In the genomic region with DNA sequence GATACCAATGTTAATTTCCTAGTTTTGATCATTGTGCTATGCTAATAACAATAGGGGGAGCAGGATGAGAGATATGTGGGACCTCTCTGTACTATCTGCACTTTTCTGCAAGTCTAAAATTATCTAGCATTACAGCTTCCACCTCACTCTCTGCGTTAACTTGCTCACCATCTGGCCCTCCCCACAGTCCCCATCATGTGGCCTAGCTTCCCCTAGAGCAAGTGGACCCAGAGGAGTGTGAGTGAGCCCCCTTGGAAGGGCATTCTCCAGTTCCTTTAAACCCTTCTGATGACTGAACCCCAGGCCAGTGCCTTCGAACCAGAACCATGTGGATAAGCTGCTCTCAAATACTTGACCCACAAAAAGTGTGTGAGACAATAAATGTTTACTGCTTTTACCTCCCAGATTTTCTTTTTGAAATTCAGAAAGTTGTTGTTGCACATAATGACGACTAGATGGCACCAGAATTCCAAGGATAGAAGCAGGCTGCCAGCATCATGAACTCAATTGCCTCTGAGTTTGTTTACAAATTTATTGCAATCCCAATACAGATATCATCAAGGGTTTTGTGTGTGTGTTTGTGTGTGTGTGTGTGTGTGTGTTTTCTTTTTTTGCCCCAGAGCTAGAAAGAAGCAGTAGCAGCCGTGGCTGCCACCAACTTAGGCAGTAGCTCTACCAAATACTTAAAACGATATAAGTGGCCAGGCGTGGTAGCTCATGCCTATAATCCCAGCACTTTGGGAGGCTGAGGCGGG, we compare ENCODE assay signal across 9 cellular contexts. TPM values are rescaled to one million over a fixed set of nuclear protein-coding genes. Genes with fewer than 3 reads are reported as not detected.
A peak's percentile ranks its signal among the peaks of the same experiment; 100 is the strongest.
DNase-seq lines count a peak whose midpoint lies in the region; ATAC-seq and TF ChIP-seq lines count a peak whose summit lies in the region.
"Had no signal": no experiment of that assay in that cellular context is flagged by ENCODE, and none has a peak within 500 bp of the region (broad histone marks: within the 10 kb centered on the region; RNA-seq: fewer than 3 reads in every experiment).

No MANE protein-coding gene starts in this region.

- H3K27me3 ChIP-seq in RWPE2 (ENCODE audit: insufficient read depth, poor library complexity, severe bottlenecking), result no peaks in the 10 kb centered on the region
- no peaks in the 10 kb centered on the region for H3K27me3 ChIP-seq in neural progenitor cell
- H3K27me3 ChIP-seq: BLaER1 had no signal

- H4K20me1 ChIP-seq in neural progenitor cell (ENCODE audit: low read depth), result no peaks in the 10 kb centered on the region
- H4K20me1 ChIP-seq: BLaER1 had no signal

- no peaks in the 10 kb centered on the region for H3K9me3 ChIP-seq in RWPE2 (ENCODE audit: severe bottlenecking)
- no peaks in the 10 kb centered on the region for H3K9me3 ChIP-seq in neural progenitor cell (ENCODE audit: low read depth)
- H3K9me3 ChIP-seq: BLaER1 had no signal

- no peak overlapping the region for H3K4me2 ChIP-seq in neural progenitor cell
- H3K4me2 ChIP-seq: BLaER1 had no signal

- H3K36me3 ChIP-seq in RWPE2 (ENCODE audit: low read depth) (no peaks in the 10 kb centered on the region), neural progenitor cell (no peaks in the 10 kb centered on the region)
- H3K36me3 ChIP-seq: BLaER1 had no signal

- ATAC-seq in RWPE2 (ENCODE audit: low read depth) (no peak), esophagus mucosa (peak; percentile 44), GM21576 (IDR thresholded peaks at IDR 0.05; ENCODE audit: unreplicated experiment) (no peak), HG03432 (IDR thresholded peaks at IDR 0.05; ENCODE audit: unreplicated experiment) (no peak)

- H3K9me3 Mint-ChIP-seq in neural progenitor cell, result no peaks in the 10 kb centered on the region

- H3K79me2 ChIP-seq in neural progenitor cell (ENCODE audit: low read depth), result no peaks in the 10 kb centered on the region

- no peaks in the 10 kb centered on the region for H3K4me1 Mint-ChIP-seq in neural progenitor cell

- no peaks in the 10 kb centered on the region for H3F3A ChIP-seq in neural progenitor cell (ENCODE audit: low read depth)

- H3K36me3 Mint-ChIP-seq in neural progenitor cell, result no peaks in the 10 kb centered on the region

- H3K4me3 ChIP-seq in RWPE2 (ENCODE audit: severe bottlenecking), result no peak overlapping the region
- H3K4me3 ChIP-seq in neural progenitor cell, result no peak overlapping the region
- H3K4me3 ChIP-seq: BLaER1 had no signal

- H3K27ac ChIP-seq in RWPE2 (ENCODE audit: poor library complexity, severe bottlenecking), result no peak overlapping the region
- H3K27ac ChIP-seq in neural progenitor cell, result no peak overlapping the region
- H3K27ac ChIP-seq: BLaER1 had no signal

- H3K4me3 Mint-ChIP-seq in neural progenitor cell, result no peak overlapping the region

- DNase-seq in NCI-H1417 (lab: John Stamatoyannopoulos, UW) (peak; percentile 10 to 71 (median 58)), NCI-H1417 treated with DMSO at 0.1 percent for 48 hours (lab: John Stamatoyannopoulos, UW) (no peak), RWPE2 (ENCODE audit: low spot score) (no peak), neural progenitor cell (ENCODE audit: low spot score) (peak; percentile 62)

- no peak overlapping the region for H3K9ac ChIP-seq in neural progenitor cell
- H3K9ac ChIP-seq: BLaER1 had no signal

- H3K4me1 ChIP-seq in RWPE2 (ENCODE audit: insufficient read depth, poor library complexity, severe bottlenecking), result no peaks in the 10 kb centered on the region
- no peaks in the 10 kb centered on the region for H3K4me1 ChIP-seq in neural progenitor cell

- H3K27me3 Mint-ChIP-seq in neural progenitor cell (ENCODE audit: insufficient read depth, low read depth), result peaks cover 4% of the 10 kb centered on the region

- no peak overlapping the region for H3K27ac Mint-ChIP-seq in neural progenitor cell

- TF ChIP-seq CTCF in LNCAP (IDR thresholded peaks at IDR 0.05) (peak; percentile 81), RWPE2 (IDR thresholded peaks at IDR 0.05; ENCODE audit: poor library complexity, severe bottlenecking) (peak; percentile 85), neural progenitor cell (IDR thresholded peaks at IDR 0.05) (peak; percentile 82)

- no peak overlapping the region for H2AFZ ChIP-seq in neural progenitor cell (replicated peaks)

RNA-seq across cellular contexts. Expression of gene ZNF780A, which starts 49.0 kb away (rescaled TPM):
- total RNA-seq in esophagus mucosa (10.2 TPM), neural progenitor cell (ENCODE audit: low replicate concordance) (30.2 and 32.9 TPM in 2 replicates)

RNA-seq across cellular contexts. Expression of gene MAP3K10, which starts 51.5 kb away (rescaled TPM):
- total RNA-seq in esophagus mucosa (5.1 TPM), neural progenitor cell (ENCODE audit: low replicate concordance) (5.7 and 21.6 TPM in 2 replicates)

Comparison
In these comparisons a context has a peak if more than half of its experiments do, and no peak if none do; other contexts are left out.
1. DNase-seq: peak in NCI-H1417 (3 of 3) and neural progenitor cell (single experiment); none in NCI-H1417 treated with DMSO at 0.1 percent for 48 hours (single experiment) and RWPE2 (single experiment).
2. Peak in every context shown above with its lines, with median percentiles within 50 percentile points of each other: CTCF ChIP-seq.